ENCODE assay signal across 1 cellular context in genomic region chr5:18736736-18737135, GRCh38.
TF ChIP-seq lines count a peak whose summit lies in the region.

No MANE protein-coding gene starts in this region.

TF ChIP-seq in H1, 55 proteins besides CTCF, POLR2A, EP300 and RAD21:
- TF ChIP-seq CEBPB (IDR thresholded peaks at IDR 0.05; ENCODE audit: low read depth, low read length) = peak; percentile 16; the same call in 1 of the 2 replicates
